25 cellular contexts compared by ENCODE assay signal in the genomic region with DNA sequence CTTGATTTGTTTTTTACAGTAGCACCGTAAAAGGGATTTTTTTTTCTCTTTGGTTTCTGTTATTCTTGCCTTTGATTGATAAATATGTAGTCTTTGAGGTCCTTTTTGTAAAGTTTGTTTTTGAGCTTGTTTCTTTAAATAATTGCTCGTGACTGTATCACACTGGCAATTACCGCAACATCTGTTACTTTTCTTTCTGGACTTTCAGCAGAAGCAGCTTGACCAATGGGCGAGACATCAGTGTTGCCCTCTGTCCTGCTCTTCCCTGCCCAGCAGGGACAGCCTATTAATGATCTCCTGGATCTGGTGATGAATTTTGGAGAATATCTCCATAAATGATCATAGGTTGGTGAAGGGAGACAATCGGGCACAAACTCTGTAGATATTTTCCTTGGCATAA.
"Had no signal": no experiment of that assay in that cellular context is flagged by ENCODE, and none has a peak within 500 bp of the region (broad histone marks: within the 10 kb centered on the region; RNA-seq: fewer than 3 reads in every experiment).

No MANE protein-coding gene starts in this region.

- DNase-seq: dorsolateral prefrontal cortex; effector CD8-positive, alpha-beta T cell; endodermal cell; foreskin keratinocyte; left cardiac atrium; left lung; mesenchymal stem cell; mucosa of descending colon; naive thymus-derived CD4-positive, alpha-beta T cell; stimulated activated CD4-positive, alpha-beta T cell treated with anti-CD3 and anti-CD28 coated beads, Interleukin-2, amount 100 ng/mL, for 24 hours; stimulated activated CD4-positive, alpha-beta T cell treated with anti-CD3 and anti-CD28 coated beads, Interleukin-4, amount 100 ng/mL, for 24 hours; stimulated activated naive CD8-positive, alpha-beta T cell treated with anti-CD3 and anti-CD28 coated beads, Interleukin-15, Interleukin-2, amounts not matched to agents 100 U/mL and 50 U/mL, for 24 hours; substantia nigra; upper lobe of left lung had no signal

- H3K27ac ChIP-seq: esophagus muscularis mucosa, foreskin keratinocyte, gastroesophageal sphincter, left lung, neural progenitor cell, parathyroid adenoma, prostate gland, thoracic aorta, upper lobe of left lung had no signal

- H3K9me3 Mint-ChIP-seq: endodermal cell; mesothelial cell of epicardium; nephron; neural progenitor cell; stimulated activated memory B cell treated with anti-CD40 and anti-IgM and Interleukin-4, amounts not matched to agents 10 μg/mL and 1 μg/mL and 100 μg/mL, for 72 hours had no signal

- H3K4me1 ChIP-seq: esophagus muscularis mucosa, foreskin keratinocyte, gastroesophageal sphincter, left lung, parathyroid adenoma, prostate gland, right atrium auricular region, upper lobe of left lung had no signal

- H3K9me3 ChIP-seq: esophagus muscularis mucosa, gastroesophageal sphincter, left lung, mucosa of descending colon, prostate gland, right atrium auricular region, thoracic aorta, tibial nerve, upper lobe of left lung had no signal

- H3K4me2 ChIP-seq: neural progenitor cell had no signal

- H3K27me3 ChIP-seq: dorsolateral prefrontal cortex, esophagus muscularis mucosa, gastroesophageal sphincter, left lung, neural progenitor cell, right atrium auricular region, tibial nerve, upper lobe of left lung had no signal

- H3K36me3 Mint-ChIP-seq: mesothelial cell of epicardium; naive thymus-derived CD4-positive, alpha-beta T cell; neural progenitor cell; stimulated activated memory B cell treated with anti-CD40 and anti-IgM and Interleukin-4, amounts not matched to agents 10 μg/mL and 1 μg/mL and 100 μg/mL, for 72 hours had no signal

- H3K4me3 Mint-ChIP-seq: endodermal cell; mesothelial cell of epicardium; naive thymus-derived CD4-positive, alpha-beta T cell; nephron; neural progenitor cell; stimulated activated memory B cell treated with anti-CD40 and anti-IgM and Interleukin-4, amounts not matched to agents 10 μg/mL and 1 μg/mL and 100 μg/mL, for 72 hours had no signal

- H3K4me3 ChIP-seq: dorsolateral prefrontal cortex, esophagus muscularis mucosa, gastroesophageal sphincter, left lung, mucosa of descending colon, neural progenitor cell, prostate gland, right atrium auricular region, thoracic aorta, tibial nerve, upper lobe of left lung had no signal

- H3K27ac Mint-ChIP-seq: endodermal cell; mesothelial cell of epicardium; naive thymus-derived CD4-positive, alpha-beta T cell; nephron; neural progenitor cell; stimulated activated memory B cell treated with anti-CD40 and anti-IgM and Interleukin-4, amounts not matched to agents 10 μg/mL and 1 μg/mL and 100 μg/mL, for 72 hours had no signal

- H2AFZ ChIP-seq: parathyroid adenoma had no signal

- H3K79me2 ChIP-seq: parathyroid adenoma had no signal

- H3K4me1 Mint-ChIP-seq: naive thymus-derived CD4-positive, alpha-beta T cell; stimulated activated memory B cell treated with anti-CD40 and anti-IgM and Interleukin-4, amounts not matched to agents 10 μg/mL and 1 μg/mL and 100 μg/mL, for 72 hours had no signal

- H3K9ac ChIP-seq: neural progenitor cell, parathyroid adenoma had no signal

- H3K36me3 ChIP-seq: esophagus muscularis mucosa, gastroesophageal sphincter, left lung, neural progenitor cell, prostate gland, right atrium auricular region, thoracic aorta, tibial nerve, upper lobe of left lung had no signal
